Comparison of ENCODE assay signal across 28 cellular contexts in the genomic region with DNA sequence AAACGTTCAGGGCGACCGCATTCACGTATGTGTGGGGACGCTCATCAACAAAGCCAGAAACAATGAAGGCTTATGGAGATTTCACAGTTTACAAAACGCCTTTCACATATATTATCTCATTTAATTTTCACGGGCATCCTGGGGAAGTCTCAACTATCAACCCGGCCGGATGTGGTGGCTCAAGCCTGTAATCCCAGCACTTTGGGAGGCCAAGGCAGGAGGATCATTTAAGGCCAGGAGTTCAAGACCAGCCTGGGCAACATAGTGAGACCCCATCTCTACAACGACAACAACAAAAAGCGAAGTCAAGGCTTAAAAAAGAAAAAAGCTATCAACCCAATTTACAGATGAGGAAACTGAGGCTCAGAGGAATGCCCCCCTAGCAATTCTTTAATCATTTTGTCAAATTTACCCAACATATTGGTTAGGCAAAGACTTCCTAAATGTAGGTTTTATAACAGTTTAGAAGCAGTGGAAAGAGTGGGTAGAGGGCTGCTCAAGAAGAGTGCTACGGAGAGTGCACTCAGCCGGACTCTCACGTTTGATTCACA. TPM values are rescaled to one million over a fixed set of nuclear protein-coding genes. Genes with fewer than 3 reads are reported as not detected.
"Had no signal": no experiment of that assay in that cellular context is flagged by ENCODE, and none has a peak within 500 bp of the region (broad histone marks: within the 10 kb centered on the region; RNA-seq: fewer than 3 reads in every experiment).

No MANE protein-coding gene starts in this region.

- H3K4me1 ChIP-seq: SJCRH30 had no signal

- H3K9me3 ChIP-seq: adrenal gland, breast epithelium, MG63, SJCRH30, SK-N-SH had no signal

- DNase-seq: activated CD4-positive, alpha-beta memory T cell treated with anti-CD3 and anti-CD28 coated beads for 36 hours; activated CD4-positive, alpha-beta T cell treated with anti-CD3 and anti-CD28 coated beads for 4 hours; activated CD8-positive, alpha-beta memory T cell treated with anti-CD3 and anti-CD28 coated beads for 24 hours; activated gamma-delta T cell; activated naive CD4-positive, alpha-beta T cell treated with anti-CD3 and anti-CD28 coated beads for 36 hours; activated naive CD8-positive, alpha-beta T cell treated with anti-CD3 and anti-CD28 coated beads, Interleukin-2, amount 10 ng/mL, durations not matched to agents 7 days and 5 days; adrenal gland; caudate nucleus; MG63; MV-4-11; NCI-H1092 treated with DMSO at 0.1 percent for 48 hours; NCI-H1417 treated with DMSO at 0.1 percent for 48 hours; NCI-H1694; NCI-H2029 treated with DMSO at 0.1 percent for 48 hours; NCI-H510A treated with DMSO at 0.1 percent for 48 hours; NCI-H69; NK-92 treated with Interleukin-12 subunit alpha and Interleukin-12 subunit beta, amount 100 ng/mL, for 24 hours; OCI-M1; RPMI8226; SJCRH30; SK-N-SH; T-helper 1 cell had no signal

- H3K9me3 Mint-ChIP-seq: activated CD4-positive, alpha-beta memory T cell treated with anti-CD3 and anti-CD28 coated beads for 36 hours; activated naive CD4-positive, alpha-beta T cell treated with anti-CD3 and anti-CD28 coated beads for 36 hours; activated naive CD8-positive, alpha-beta T cell treated with anti-CD3 and anti-CD28 coated beads, Interleukin-2, amount 10 ng/mL, durations not matched to agents 7 days and 5 days had no signal

- H3K27me3 Mint-ChIP-seq: activated CD4-positive, alpha-beta memory T cell treated with anti-CD3 and anti-CD28 coated beads for 36 hours; activated naive CD8-positive, alpha-beta T cell treated with anti-CD3 and anti-CD28 coated beads, Interleukin-2, amount 10 ng/mL, durations not matched to agents 7 days and 5 days had no signal

- H3K27ac ChIP-seq: adrenal gland, KMS-11, SJCRH30, VCaP had no signal

- H3K4me3 ChIP-seq: adrenal gland, breast epithelium, coronary artery, MG63, SJCRH30 had no signal

- H3K27me3 ChIP-seq: adrenal gland, breast epithelium, MG63, SJCRH30 had no signal

- H3K27ac Mint-ChIP-seq: activated CD4-positive, alpha-beta memory T cell treated with anti-CD3 and anti-CD28 coated beads for 36 hours; activated naive CD8-positive, alpha-beta T cell treated with anti-CD3 and anti-CD28 coated beads, Interleukin-2, amount 10 ng/mL, durations not matched to agents 7 days and 5 days had no signal

- H3K4me3 Mint-ChIP-seq: activated CD4-positive, alpha-beta memory T cell treated with anti-CD3 and anti-CD28 coated beads for 36 hours; activated naive CD4-positive, alpha-beta T cell treated with anti-CD3 and anti-CD28 coated beads for 36 hours; activated naive CD8-positive, alpha-beta T cell treated with anti-CD3 and anti-CD28 coated beads, Interleukin-2, amount 10 ng/mL, durations not matched to agents 7 days and 5 days had no signal

- H3K9ac ChIP-seq: KMS-11, SK-N-SH had no signal

- H3K36me3 ChIP-seq: breast epithelium had no signal

- ATAC-seq: Panc1 had no signal

- H3K4me2 ChIP-seq: KMS-11, SK-N-SH had no signal

RNA-seq across cellular contexts. Expression of a gene that starts 51.9 kb away (rescaled TPM):
- total RNA-seq: Right ventricle myocardium superior had no signal
